Comparison of ENCODE assay signal across 17 cellular contexts in the genomic region with DNA sequence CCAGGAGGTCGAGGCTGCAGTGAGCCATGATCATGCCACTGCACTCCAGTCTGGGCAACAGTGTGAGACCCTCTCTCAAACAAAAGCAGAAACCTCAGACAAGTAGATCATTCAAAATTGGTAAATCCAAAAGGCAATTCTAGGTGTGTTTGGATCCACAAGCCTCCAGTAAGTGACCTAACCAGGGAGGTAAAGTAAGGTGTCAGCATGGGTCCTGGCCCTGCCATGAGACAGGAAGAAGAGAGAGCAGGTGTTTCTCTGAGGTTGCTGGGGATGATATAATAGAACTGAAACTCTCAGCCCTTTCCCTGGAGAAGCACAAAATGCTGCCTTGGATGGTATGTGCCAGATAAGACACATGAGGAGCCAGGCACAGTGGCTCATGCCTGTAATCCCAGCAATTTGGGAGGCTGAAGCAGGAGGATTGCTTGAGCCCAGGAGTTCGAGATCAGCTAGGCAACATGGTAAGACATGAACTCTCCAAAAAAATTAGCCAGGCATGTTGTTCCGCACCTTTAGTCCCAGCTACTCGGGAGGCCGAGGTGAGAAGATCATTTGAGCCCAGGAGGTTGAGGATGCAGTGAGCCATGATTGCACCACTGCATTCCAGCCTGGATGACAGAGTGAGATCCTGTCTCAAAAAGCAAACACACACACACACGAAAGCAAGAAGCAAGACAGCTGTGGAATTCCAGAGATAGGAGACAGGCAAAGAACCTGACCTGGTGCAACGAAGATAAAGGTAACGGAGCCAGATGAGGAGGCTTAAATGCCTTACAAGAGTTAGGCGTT. TPM values are rescaled to one million over a fixed set of nuclear protein-coding genes. Genes with fewer than 3 reads are reported as not detected.
DNase-seq lines count a peak whose midpoint lies in the region; ATAC-seq and TF ChIP-seq lines count a peak whose summit lies in the region.
"Had no signal": no experiment of that assay in that cellular context is flagged by ENCODE, and none has a peak within 500 bp of the region (broad histone marks: within the 10 kb centered on the region; RNA-seq: fewer than 3 reads in every experiment).

No MANE protein-coding gene starts in this region.

- no peak overlapping the region for H2BK15ac ChIP-seq in mesendoderm (replicated peaks; ENCODE audit: low read depth)

- H3K9ac ChIP-seq in GM23248, result no peak overlapping the region
- H3K9ac ChIP-seq in mesendoderm (ENCODE audit: low read length), result no peak overlapping the region

- no peak overlapping the region for H4K5ac ChIP-seq in mesendoderm (ENCODE audit: low read length)

- H3K4me1 ChIP-seq in GM23248 (ENCODE audit: insufficient read depth) (no peaks in the 10 kb centered on the region), mesendoderm (ENCODE audit: control insufficient read depth, low read depth, low read length) (no peaks in the 10 kb centered on the region), sigmoid colon (no peaks in the 10 kb centered on the region)

- H3K27me3 ChIP-seq in GM23248 (replicated peaks; ENCODE audit: insufficient read depth) (peaks cover 15% of the 10 kb centered on the region), mesendoderm (ENCODE audit: insufficient read depth, low read length, poor library complexity) (no peaks in the 10 kb centered on the region), sigmoid colon (peaks cover 9 to 54% (median 18%) of the 10 kb centered on the region in 3 donors)

- H2AFZ ChIP-seq in GM23248, result no peak overlapping the region
- H2AFZ ChIP-seq: PC-9 had no signal

- H3K79me2 ChIP-seq in GM23248 (ENCODE audit: insufficient read depth) (no peaks in the 10 kb centered on the region), mesendoderm (ENCODE audit: control insufficient read depth, insufficient read depth, low read length) (no peaks in the 10 kb centered on the region)

- no peak overlapping the region for H2BK120ac ChIP-seq in mesendoderm (ENCODE audit: low read depth, low read length)

- no peak overlapping the region for H3K23ac ChIP-seq in mesendoderm (ENCODE audit: low read length)

- H3K36me3 ChIP-seq in GM23248 (ENCODE audit: low read depth) (no peaks in the 10 kb centered on the region), mesendoderm (ENCODE audit: control insufficient read depth, insufficient read depth, low read length) (no peaks in the 10 kb centered on the region), sigmoid colon (no peaks in the 10 kb centered on the region)

- H3K9me3 ChIP-seq in GM23248 (ENCODE audit: low read depth) (no peaks in the 10 kb centered on the region), sigmoid colon (no peaks in the 10 kb centered on the region)

- H3K56ac ChIP-seq in mesendoderm (ENCODE audit: low read length), result no peak overlapping the region

- no peak overlapping the region for H3K4ac ChIP-seq in mesendoderm (ENCODE audit: low read depth, low read length)

- H3K4me2 ChIP-seq in GM23248 (ENCODE audit: unreplicated experiment), result no peak overlapping the region
- no peak overlapping the region for H3K4me2 ChIP-seq in mesendoderm (ENCODE audit: low read length)
- H3K4me2 ChIP-seq: PC-9 had no signal

- DNase-seq in GM23248 (peak; percentile 10), NCI-H226 (peak; percentile 61), epithelial cell of esophagus (ENCODE audit: low read depth) (peak; percentile 35), mesendoderm (peak; percentile 32), sigmoid colon (no peak), iPS-NIHi11 (ENCODE audit: low spot score) (no peak)
- DNase-seq: C1 segment of cervical spinal cord, DMS153, NCI-H2081, NCI-H2227 treated with DMSO at 0.1 percent for 48 hours, NCI-H526, T-cell had no signal

- WGBS in GM23248 (ENCODE audit: low coverage in 1 of 2, low lambda C conversion rate in 2 of 2, missing lambda C conversion rate in 2 of 2), 2 experiments, result 54 to 60% methylated on average over 9 of the region's 9 CpGs
- WGBS in mesendoderm (ENCODE audit: extremely low coverage, insufficient coverage, low lambda C conversion rate), result no CpG with 5 or more reads among the region's 9 CpGs
- WGBS in sigmoid colon, 2 donors, result 83 to 90% methylated on average over 9 of the region's 9 CpGs

- H3K27ac ChIP-seq in GM23248, result no peak overlapping the region
- H3K27ac ChIP-seq in mesendoderm (ENCODE audit: low read depth, low read length), result no peak overlapping the region
- H3K27ac ChIP-seq in sigmoid colon, result no peak overlapping the region
- H3K27ac ChIP-seq: PC-9, SK-N-MC had no signal

- ATAC-seq in GM21447 (IDR thresholded peaks at IDR 0.05; ENCODE audit: unreplicated experiment) (no peak), HG03521 (IDR thresholded peaks at IDR 0.05; ENCODE audit: unreplicated experiment) (no peak)
- ATAC-seq: T-cell had no signal

- no peaks in the 10 kb centered on the region for H3F3A ChIP-seq in GM23248 (ENCODE audit: insufficient read depth)

- H4K20me1 ChIP-seq in GM23248 (ENCODE audit: insufficient read depth), result no peaks in the 10 kb centered on the region

- no peak overlapping the region for H2BK5ac ChIP-seq in mesendoderm (ENCODE audit: low read length)

- no peak for TF ChIP-seq EP300 in sigmoid colon (IDR thresholded peaks at IDR 0.05)

- in situ Hi-C loops in GM23248 (cut with MboI), result no loop called here

- H3K79me1 ChIP-seq in mesendoderm (ENCODE audit: low read length), result no peaks in the 10 kb centered on the region

- TF ChIP-seq POLR2A in sigmoid colon (IDR thresholded peaks at IDR 0.05), result no peak

- intact Hi-C loops in sigmoid colon (cut with DNase I), result no loop called here

- H2AK5ac ChIP-seq in mesendoderm (ENCODE audit: low read length), result no peak overlapping the region

- H3K4me3 ChIP-seq in GM23248, result no peak overlapping the region
- no peak overlapping the region for H3K4me3 ChIP-seq in epithelial cell of esophagus (ENCODE audit: low read length)
- no peak overlapping the region for H3K4me3 ChIP-seq in mesendoderm (ENCODE audit: low read length)
- no peak overlapping the region for H3K4me3 ChIP-seq in sigmoid colon
- H3K4me3 ChIP-seq: PC-9, SK-N-MC had no signal

- no peak overlapping the region for H3K18ac ChIP-seq in mesendoderm (ENCODE audit: low read length)

- TF ChIP-seq CTCF in epithelial cell of esophagus (IDR thresholded peaks at IDR 0.05; ENCODE audit: insufficient read depth, low read depth, low read length, missing control alignments), result no peak
- TF ChIP-seq CTCF in sigmoid colon (IDR thresholded peaks at IDR 0.05), result no peak

- no peaks in the 10 kb centered on the region for H3K9me2 ChIP-seq in GM23248 (ENCODE audit: insufficient read depth)

- no peak overlapping the region for H4K8ac ChIP-seq in mesendoderm (ENCODE audit: low read depth, low read length)

RNA-seq across cellular contexts. Expression of a gene that starts 6.5 kb away (rescaled TPM):
- total RNA-seq in GM23248 (2014; rRNA removed; shearing (Covaris generic)), result not detected in 2 replicates
- polyA plus RNA-seq in GM23248 (2016; fragmentation: Nextera tagmentation; extraction: Ambion mirVana), result not detected in 2 replicates
- polyA plus RNA-seq in mesendoderm (2013, experiment 1 of 2), result not detected
- polyA plus RNA-seq in mesendoderm (2013, experiment 2 of 2), result not detected
- not detected for total RNA-seq in sigmoid colon
- polyA plus RNA-seq in sigmoid colon, result 10 to 100 TPM in 2 of 3 donors, 1 to 10 TPM in 1; 7.8 to 19.2 (median 11.1) TPM
- total RNA-seq: LHCN-M2, PC-9, T-cell had no signal

RNA-seq across cellular contexts. Expression of a gene that starts 8.0 kb away (rescaled TPM):
- not detected in 2 replicates for total RNA-seq in GM23248 (2014; rRNA removed; shearing (Covaris generic))
- polyA plus RNA-seq in GM23248 (2016; fragmentation: Nextera tagmentation; extraction: Ambion mirVana), result 0.63 and 0.93 TPM in 2 replicates
- 0.13 TPM for polyA plus RNA-seq in mesendoderm (2013, experiment 1 of 2)
- polyA plus RNA-seq in mesendoderm (2013, experiment 2 of 2), result 0.17 TPM
- total RNA-seq in sigmoid colon, result 1 to 10 TPM in 3 of 4 donors, not detected in 1; 1.1 to 6.4 (median 4.1) TPM
- 1 to 10 TPM in 2 of 3 donors, not detected in 1; 2.2 to 4.4 TPM for polyA plus RNA-seq in sigmoid colon

RNA-seq across cellular contexts. Expression of a gene that starts 10.6 kb away (rescaled TPM):
- total RNA-seq in GM23248 (2014; rRNA removed; shearing (Covaris generic)), result 2.2 TPM in 1 of 2 replicates, not detected in the other
- 0.50 and 0.61 TPM in 2 replicates for polyA plus RNA-seq in GM23248 (2016; fragmentation: Nextera tagmentation; extraction: Ambion mirVana)
- not detected for polyA plus RNA-seq in mesendoderm (2013, experiment 1 of 2)
- polyA plus RNA-seq in mesendoderm (2013, experiment 2 of 2), result 0.04 TPM
- total RNA-seq in sigmoid colon, result not detected
- 1 to 10 TPM in 1 of 3 donors, under 1 TPM in 1, not detected in 1; 0.06 to 1.6 TPM for polyA plus RNA-seq in sigmoid colon
- total RNA-seq: LHCN-M2, PC-9, T-cell had no signal

RNA-seq across cellular contexts. Expression of a gene that starts 17.8 kb away (rescaled TPM):
- 92.1 and 148 TPM in 2 replicates for total RNA-seq in GM23248 (2014; rRNA removed; shearing (Covaris generic))
- polyA plus RNA-seq in GM23248 (2016; fragmentation: Nextera tagmentation; extraction: Ambion mirVana), result 308 and 315 TPM in 2 replicates
- polyA plus RNA-seq in mesendoderm (2013, experiment 1 of 2), result 350 TPM
- polyA plus RNA-seq in mesendoderm (2013, experiment 2 of 2), result 348 TPM
- total RNA-seq in sigmoid colon, result 100 to 1,000 TPM; 153 to 242 (median 192) TPM
- polyA plus RNA-seq in sigmoid colon, result 100 to 1,000 TPM; 172 to 213 (median 201) TPM

Comparison
In these comparisons a context has a peak if more than half of its experiments do, and no peak if none do; other contexts are left out.
1. DNase-seq: peak in GM23248 (single experiment), NCI-H226 (single experiment), epithelial cell of esophagus (single experiment) and mesendoderm (single experiment); none in sigmoid colon (single experiment) and iPS-NIHi11 (single experiment).